ENCODE assay signal across 1 cellular context in the genomic region with DNA sequence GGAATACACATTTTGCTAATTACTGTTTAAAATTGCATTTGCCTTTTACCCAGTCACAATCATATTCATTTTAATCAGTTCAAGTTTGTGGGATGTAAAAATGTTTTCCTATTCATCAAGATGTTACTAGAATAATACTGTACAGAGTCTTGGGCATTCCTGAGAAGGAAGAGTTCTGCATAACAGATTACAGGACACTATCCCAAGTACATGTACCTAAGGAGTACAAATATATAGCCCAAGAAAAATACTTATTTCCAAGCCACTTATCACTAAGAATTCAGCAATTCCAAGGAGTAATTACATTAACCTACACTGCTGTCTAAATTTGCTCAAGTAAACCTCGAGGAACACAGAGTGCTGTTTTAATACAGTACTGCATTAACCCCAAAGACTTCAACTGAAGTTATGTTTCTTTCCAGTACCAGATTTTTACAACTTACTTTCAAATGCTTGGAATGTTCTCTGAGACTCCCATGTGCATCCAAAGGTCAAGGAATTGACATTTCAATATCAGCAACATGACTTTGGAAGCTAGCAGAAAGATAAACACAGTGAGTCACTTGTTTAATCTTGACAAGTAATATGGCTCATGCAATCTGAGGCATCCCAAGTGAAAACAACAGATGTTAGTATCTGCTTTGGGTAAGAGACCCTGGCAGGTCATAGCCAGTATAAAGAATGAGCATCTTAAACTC.
TF ChIP-seq lines count a peak whose summit lies in the region.

No MANE protein-coding gene starts in this region.

TF ChIP-seq in HepG2, 621 proteins besides CTCF, POLR2A, EP300 and RAD21 (continued from another document):
- TF ChIP-seq, protein P1, sequence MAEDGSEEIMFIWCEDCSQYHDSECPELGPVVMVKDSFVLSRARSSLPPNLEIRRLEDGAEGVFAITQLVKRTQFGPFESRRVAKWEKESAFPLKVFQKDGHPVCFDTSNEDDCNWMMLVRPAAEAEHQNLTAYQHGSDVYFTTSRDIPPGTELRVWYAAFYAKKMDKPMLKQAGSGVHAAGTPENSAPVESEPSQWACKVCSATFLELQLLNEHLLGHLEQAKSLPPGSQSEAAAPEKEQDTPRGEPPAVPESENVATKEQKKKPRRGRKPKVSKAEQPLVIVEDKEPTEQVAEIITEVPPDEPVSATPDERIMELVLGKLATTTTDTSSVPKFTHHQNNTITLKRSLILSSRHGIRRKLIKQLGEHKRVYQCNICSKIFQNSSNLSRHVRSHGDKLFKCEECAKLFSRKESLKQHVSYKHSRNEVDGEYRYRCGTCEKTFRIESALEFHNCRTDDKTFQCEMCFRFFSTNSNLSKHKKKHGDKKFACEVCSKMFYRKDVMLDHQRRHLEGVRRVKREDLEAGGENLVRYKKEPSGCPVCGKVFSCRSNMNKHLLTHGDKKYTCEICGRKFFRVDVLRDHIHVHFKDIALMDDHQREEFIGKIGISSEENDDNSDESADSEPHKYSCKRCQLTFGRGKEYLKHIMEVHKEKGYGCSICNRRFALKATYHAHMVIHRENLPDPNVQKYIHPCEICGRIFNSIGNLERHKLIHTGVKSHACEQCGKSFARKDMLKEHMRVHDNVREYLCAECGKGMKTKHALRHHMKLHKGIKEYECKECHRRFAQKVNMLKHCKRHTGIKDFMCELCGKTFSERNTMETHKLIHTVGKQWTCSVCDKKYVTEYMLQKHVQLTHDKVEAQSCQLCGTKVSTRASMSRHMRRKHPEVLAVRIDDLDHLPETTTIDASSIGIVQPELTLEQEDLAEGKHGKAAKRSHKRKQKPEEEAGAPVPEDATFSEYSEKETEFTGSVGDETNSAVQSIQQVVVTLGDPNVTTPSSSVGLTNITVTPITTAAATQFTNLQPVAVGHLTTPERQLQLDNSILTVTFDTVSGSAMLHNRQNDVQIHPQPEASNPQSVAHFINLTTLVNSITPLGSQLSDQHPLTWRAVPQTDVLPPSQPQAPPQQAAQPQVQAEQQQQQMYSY (CRISPR knock-in tag; IDR thresholded peaks at IDR 0.05) = no peak
- TF ChIP-seq GATAD2A (CRISPR knock-in tag; IDR thresholded peaks at IDR 0.05) = no peak
- no peak for TF ChIP-seq GZF1 (CRISPR knock-in tag; IDR thresholded peaks at IDR 0.05)
- TF ChIP-seq DMAP1 (CRISPR knock-in tag; IDR thresholded peaks at IDR 0.05) = no peak
- TF ChIP-seq, protein P2, sequence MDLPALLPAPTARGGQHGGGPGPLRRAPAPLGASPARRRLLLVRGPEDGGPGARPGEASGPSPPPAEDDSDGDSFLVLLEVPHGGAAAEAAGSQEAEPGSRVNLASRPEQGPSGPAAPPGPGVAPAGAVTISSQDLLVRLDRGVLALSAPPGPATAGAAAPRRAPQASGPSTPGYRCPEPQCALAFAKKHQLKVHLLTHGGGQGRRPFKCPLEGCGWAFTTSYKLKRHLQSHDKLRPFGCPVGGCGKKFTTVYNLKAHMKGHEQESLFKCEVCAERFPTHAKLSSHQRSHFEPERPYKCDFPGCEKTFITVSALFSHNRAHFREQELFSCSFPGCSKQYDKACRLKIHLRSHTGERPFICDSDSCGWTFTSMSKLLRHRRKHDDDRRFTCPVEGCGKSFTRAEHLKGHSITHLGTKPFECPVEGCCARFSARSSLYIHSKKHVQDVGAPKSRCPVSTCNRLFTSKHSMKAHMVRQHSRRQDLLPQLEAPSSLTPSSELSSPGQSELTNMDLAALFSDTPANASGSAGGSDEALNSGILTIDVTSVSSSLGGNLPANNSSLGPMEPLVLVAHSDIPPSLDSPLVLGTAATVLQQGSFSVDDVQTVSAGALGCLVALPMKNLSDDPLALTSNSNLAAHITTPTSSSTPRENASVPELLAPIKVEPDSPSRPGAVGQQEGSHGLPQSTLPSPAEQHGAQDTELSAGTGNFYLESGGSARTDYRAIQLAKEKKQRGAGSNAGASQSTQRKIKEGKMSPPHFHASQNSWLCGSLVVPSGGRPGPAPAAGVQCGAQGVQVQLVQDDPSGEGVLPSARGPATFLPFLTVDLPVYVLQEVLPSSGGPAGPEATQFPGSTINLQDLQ (CRISPR knock-in tag; IDR thresholded peaks at IDR 0.05) = no peak
- TF ChIP-seq ZNF703 (CRISPR knock-in tag; IDR thresholded peaks at IDR 0.05; ENCODE audit: borderline replicate concordance) = no peak
- 0 out of 2 replicates have a peak, but pooled peaks have one; percentile 8 for TF ChIP-seq FOXA3 (CRISPR knock-in tag; IDR thresholded peaks at IDR 0.05)
- TF ChIP-seq SIN3B (IDR thresholded peaks at IDR 0.05; ENCODE audit: low read length) = no peak
- TF ChIP-seq, protein P3, sequence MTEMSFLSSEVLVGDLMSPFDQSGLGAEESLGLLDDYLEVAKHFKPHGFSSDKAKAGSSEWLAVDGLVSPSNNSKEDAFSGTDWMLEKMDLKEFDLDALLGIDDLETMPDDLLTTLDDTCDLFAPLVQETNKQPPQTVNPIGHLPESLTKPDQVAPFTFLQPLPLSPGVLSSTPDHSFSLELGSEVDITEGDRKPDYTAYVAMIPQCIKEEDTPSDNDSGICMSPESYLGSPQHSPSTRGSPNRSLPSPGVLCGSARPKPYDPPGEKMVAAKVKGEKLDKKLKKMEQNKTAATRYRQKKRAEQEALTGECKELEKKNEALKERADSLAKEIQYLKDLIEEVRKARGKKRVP (CRISPR knock-in tag; IDR thresholded peaks at IDR 0.05) = 0 out of 4 replicates have a peak, but pooled peaks of 1 of the 2 experiments have one; percentile 39
- no peak for TF ChIP-seq ZKSCAN5 (CRISPR knock-in tag; IDR thresholded peaks at IDR 0.05)
